ENCODE assay signal across 1 cellular context in genomic region chr17:16453493-16453851, GRCh38.
TF ChIP-seq lines count a peak whose summit lies in the region.

No MANE protein-coding gene starts in this region.

TF ChIP-seq in GM23338, 12 proteins besides CTCF, POLR2A, EP300 and RAD21 (continued from another document):
- no peak for TF ChIP-seq ETS1 (IDR thresholded peaks at IDR 0.05)
